In genomic region chr11:72832301-72833082, GRCh38 we compare ENCODE assay signal across 2 cellular contexts.
TF ChIP-seq lines count a peak whose summit lies in the region.

No MANE protein-coding gene starts in this region.

TF ChIP-seq in IMR-90, 13 proteins besides CTCF, POLR2A, EP300 and RAD21:
- TF ChIP-seq FOS (IDR thresholded peaks at IDR 0.05; ENCODE audit: low read depth, low read length) (no peak), MXI1 (IDR thresholded peaks at IDR 0.05; ENCODE audit: borderline replicate concordance, low read depth, low read length) (no peak), USF2 (IDR thresholded peaks at IDR 0.05; ENCODE audit: low read depth, low read length) (no peak), CHD1 (IDR thresholded peaks at IDR 0.05; ENCODE audit: low read depth, low read length) (no peak), RCOR1 (IDR thresholded peaks at IDR 0.05; ENCODE audit: insufficient replicate concordance, low read length) (no peak), MAFK (IDR thresholded peaks at IDR 0.05; ENCODE audit: low read depth, low read length) (no peak), SMC3 (IDR thresholded peaks at IDR 0.05; ENCODE audit: low read depth, low read length) (no peak), CEBPB (IDR thresholded peaks at IDR 0.05; ENCODE audit: low read depth, low read length) (no peak), MAZ (IDR thresholded peaks at IDR 0.05; ENCODE audit: borderline replicate concordance, low read depth, low read length) (no peak), BHLHE40 (IDR thresholded peaks at IDR 0.05; ENCODE audit: low read depth, low read length) (no peak), NFE2L2 (IDR thresholded peaks at IDR 0.05; ENCODE audit: low read depth, low read length) (no peak), RFX5 (IDR thresholded peaks at IDR 0.05; ENCODE audit: low read depth, low read length) (no peak)
- TF ChIP-seq, protein P1, sequence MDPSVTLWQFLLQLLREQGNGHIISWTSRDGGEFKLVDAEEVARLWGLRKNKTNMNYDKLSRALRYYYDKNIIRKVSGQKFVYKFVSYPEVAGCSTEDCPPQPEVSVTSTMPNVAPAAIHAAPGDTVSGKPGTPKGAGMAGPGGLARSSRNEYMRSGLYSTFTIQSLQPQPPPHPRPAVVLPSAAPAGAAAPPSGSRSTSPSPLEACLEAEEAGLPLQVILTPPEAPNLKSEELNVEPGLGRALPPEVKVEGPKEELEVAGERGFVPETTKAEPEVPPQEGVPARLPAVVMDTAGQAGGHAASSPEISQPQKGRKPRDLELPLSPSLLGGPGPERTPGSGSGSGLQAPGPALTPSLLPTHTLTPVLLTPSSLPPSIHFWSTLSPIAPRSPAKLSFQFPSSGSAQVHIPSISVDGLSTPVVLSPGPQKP (IDR thresholded peaks at IDR 0.05; ENCODE audit: borderline replicate concordance, low read depth, low read length) = no peak

TF ChIP-seq in WTC11, 78 proteins besides CTCF, POLR2A, EP300 and RAD21:
- TF ChIP-seq MAX (CRISPR knock-in tag; IDR thresholded peaks at IDR 0.05) (no peak; the same call in 1 of the 2 replicates), ELF4 (CRISPR knock-in tag; IDR thresholded peaks at IDR 0.05; ENCODE audit: low read depth) (no peak), ZSCAN18 (CRISPR knock-in tag; IDR thresholded peaks at IDR 0.05) (no peak), SOX15 (CRISPR knock-in tag; IDR thresholded peaks at IDR 0.05) (no peak), ESRRA (CRISPR knock-in tag; IDR thresholded peaks at IDR 0.05; ENCODE audit: borderline replicate concordance) (no peak), ZNF232 (CRISPR knock-in tag; IDR thresholded peaks at IDR 0.05) (no peak), HMGXB4 (CRISPR knock-in tag; IDR thresholded peaks at IDR 0.05) (no peak)
- TF ChIP-seq, protein P2, sequence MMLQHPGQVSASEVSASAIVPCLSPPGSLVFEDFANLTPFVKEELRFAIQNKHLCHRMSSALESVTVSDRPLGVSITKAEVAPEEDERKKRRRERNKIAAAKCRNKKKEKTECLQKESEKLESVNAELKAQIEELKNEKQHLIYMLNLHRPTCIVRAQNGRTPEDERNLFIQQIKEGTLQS (CRISPR knock-in tag; conservative IDR thresholded peaks at IDR 0.05) = no peak
